8 cellular contexts compared by ENCODE assay signal in the genomic region with DNA sequence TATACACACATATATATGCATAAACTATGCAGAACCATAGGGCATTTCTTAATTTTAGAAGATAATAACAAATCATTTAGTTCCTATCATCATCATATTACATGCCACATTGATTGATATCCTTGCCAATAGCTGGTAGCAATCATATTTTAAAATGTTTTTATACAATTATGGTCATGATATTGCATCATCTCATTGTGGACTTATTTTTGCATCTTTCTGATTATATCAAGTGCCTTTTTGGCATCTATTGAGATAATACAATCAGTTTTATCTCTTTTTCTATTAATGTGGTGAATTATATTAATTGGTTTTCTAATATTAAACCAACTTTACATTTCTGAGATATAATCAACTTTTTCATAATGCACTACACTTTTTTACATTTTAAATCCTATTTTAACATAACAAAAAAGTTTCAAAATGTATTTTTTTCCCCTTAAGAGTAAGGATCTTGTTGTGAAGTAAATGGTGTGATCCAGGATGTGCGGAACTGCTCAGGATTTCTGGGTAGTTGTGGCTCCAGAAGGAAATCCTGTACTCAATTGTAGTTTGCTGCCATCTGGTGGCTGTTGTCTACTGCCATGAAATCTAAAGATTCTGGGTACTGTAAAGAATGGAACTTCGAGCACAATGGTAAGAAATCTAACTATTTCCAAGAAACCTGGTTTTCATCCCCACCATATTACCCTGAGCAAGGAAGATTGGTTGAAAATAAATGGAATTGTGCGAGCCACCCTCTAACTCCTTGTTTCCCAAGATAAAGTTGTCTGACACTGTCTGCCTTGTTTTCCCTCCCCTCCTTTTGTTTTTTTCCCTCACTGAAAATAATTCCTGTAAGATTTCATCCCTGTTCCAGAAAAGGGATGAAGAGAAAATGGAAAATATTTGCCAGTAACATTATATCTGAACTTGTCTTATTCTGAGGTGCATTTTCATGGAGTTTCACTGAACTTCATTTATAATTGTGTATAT. TPM values are rescaled to one million over a fixed set of nuclear protein-coding genes. Genes with fewer than 3 reads are reported as not detected.
DNase-seq lines count a peak whose midpoint lies in the region; ATAC-seq lines count a peak whose summit lies in the region.

No MANE protein-coding gene starts in this region.

- CTCF ChIA-PET in activated CD4-positive, alpha-beta memory T cell treated with anti-CD3 and anti-CD28 coated beads, Interleukin-2, amount 10 ng/mL, durations not matched to agents 7 days and 5 days (lab: Charles Lee): interaction anchor here (1.0 to 1.2 kb wide), 5 partner anchors 71 to 475 kb away, joined by 3 to 5 read pairs (median 4); no protein-coding TSS in a partner anchor

- no peaks in the 10 kb centered on the region for H3K4me1 ChIP-seq in trophoblast cell (ENCODE audit: control insufficient read depth in 1 of 2, insufficient read depth in 2 of 2, low read length in 2 of 2)

- no peak overlapping the region for H2AK5ac ChIP-seq in trophoblast cell (ENCODE audit: low read length)

- H3K23ac ChIP-seq in trophoblast cell (ENCODE audit: low read length): no peak overlapping the region

- H3K4me3 ChIP-seq in H7 (ENCODE audit: insufficient read depth, low read depth, low read length) (no peak overlapping the region), trophoblast cell (ENCODE audit: low read depth, low read length) (no peak overlapping the region)

- no peak overlapping the region for H4K8ac ChIP-seq in trophoblast cell (ENCODE audit: low read depth, low read length)

- POLR2A ChIA-PET in activated CD4-positive, alpha-beta memory T cell treated with anti-CD3 and anti-CD28 coated beads, Interleukin-2, amount 10 ng/mL, durations not matched to agents 7 days and 5 days (lab: Charles Lee): no interaction called here

- H3K9ac ChIP-seq in trophoblast cell (ENCODE audit: low read length): no peak overlapping the region

- no peak overlapping the region for H2AFZ ChIP-seq in trophoblast cell (ENCODE audit: insufficient read depth, low read length, poor library complexity)

- no peak for ATAC-seq in GM21515 (IDR thresholded peaks at IDR 0.05; ENCODE audit: unreplicated experiment)
- no peak for ATAC-seq in HG03135 (IDR thresholded peaks at IDR 0.05; ENCODE audit: unreplicated experiment)

- WGBS in trophoblast cell (ENCODE audit: extremely low coverage, insufficient coverage, insufficient read length): no CpG with 5 or more reads among the region's 3 CpGs

- no peaks in the 10 kb centered on the region for H3K36me3 ChIP-seq in H7 (replicated peaks; ENCODE audit: control insufficient read depth, insufficient read depth, low read length)
- no peaks in the 10 kb centered on the region for H3K36me3 ChIP-seq in trophoblast cell (ENCODE audit: control insufficient read depth in 1 of 2, insufficient read depth in 2 of 2, low read length in 2 of 2)

- no peaks in the 10 kb centered on the region for H3K79me1 ChIP-seq in trophoblast cell (ENCODE audit: low read length)

- DNase-seq in COLO668 (lab: John Stamatoyannopoulos, UW; ENCODE audit: unreplicated experiment): peak; percentile 16
- peak; percentile 21 for DNase-seq in H7
- DNase-seq in NCI-H2227 treated with DMSO at 0.1 percent for 48 hours (lab: John Stamatoyannopoulos, UW): peak; percentile 1
- DNase-seq in activated CD4-positive, alpha-beta memory T cell treated with anti-CD3 and anti-CD28 coated beads, Interleukin-2, amount 10 ng/mL, durations not matched to agents 7 days and 5 days: peak; percentile 35
- peak; percentile 7 for DNase-seq in fibroblast of peridontal ligament (ENCODE audit: extremely low read depth)
- DNase-seq in trophoblast cell: peak; percentile 72 to 91

- H3K4me1 Mint-ChIP-seq in activated CD4-positive, alpha-beta memory T cell treated with anti-CD3 and anti-CD28 coated beads, Interleukin-2, amount 10 ng/mL, durations not matched to agents 7 days and 5 days: no peaks in the 10 kb centered on the region

- H3K36me3 Mint-ChIP-seq in activated CD4-positive, alpha-beta memory T cell treated with anti-CD3 and anti-CD28 coated beads, Interleukin-2, amount 10 ng/mL, durations not matched to agents 7 days and 5 days (ENCODE audit: low read depth): no peaks in the 10 kb centered on the region

- no peak overlapping the region for H4K12ac ChIP-seq in trophoblast cell (ENCODE audit: low read depth, low read length)

- H3K27ac ChIP-seq in trophoblast cell (ENCODE audit: low read depth, low read length): no peak overlapping the region

- H3K4ac ChIP-seq in trophoblast cell (ENCODE audit: low read depth, low read length): no peak overlapping the region

- H2BK120ac ChIP-seq in trophoblast cell (ENCODE audit: insufficient read depth, low read length, poor library complexity): no peak overlapping the region

- peaks cover 10% of the 10 kb centered on the region for H3K27me3 Mint-ChIP-seq in activated CD4-positive, alpha-beta memory T cell treated with anti-CD3 and anti-CD28 coated beads, Interleukin-2, amount 10 ng/mL, durations not matched to agents 7 days and 5 days

- no peaks in the 10 kb centered on the region for H3K27me3 ChIP-seq in H7 (ENCODE audit: control insufficient read depth, insufficient read depth, low read length)
- H3K27me3 ChIP-seq in trophoblast cell (ENCODE audit: insufficient read depth, low read length): no peaks in the 10 kb centered on the region

- H3K18ac ChIP-seq in trophoblast cell (ENCODE audit: low read length): no peak overlapping the region

- no peak overlapping the region for H3K4me2 ChIP-seq in trophoblast cell (ENCODE audit: low read length)

- H3K14ac ChIP-seq in trophoblast cell (ENCODE audit: low read length): no peak overlapping the region

- no peaks in the 10 kb centered on the region for H3K79me2 ChIP-seq in trophoblast cell (ENCODE audit: control insufficient read depth, insufficient read depth, low read length, poor library complexity)

- no peaks in the 10 kb centered on the region for H3K9me3 Mint-ChIP-seq in activated CD4-positive, alpha-beta memory T cell treated with anti-CD3 and anti-CD28 coated beads, Interleukin-2, amount 10 ng/mL, durations not matched to agents 7 days and 5 days

- no peak overlapping the region for H3K27ac Mint-ChIP-seq in activated CD4-positive, alpha-beta memory T cell treated with anti-CD3 and anti-CD28 coated beads, Interleukin-2, amount 10 ng/mL, durations not matched to agents 7 days and 5 days

- no peaks in the 10 kb centered on the region for H3K9me3 ChIP-seq in trophoblast cell (ENCODE audit: insufficient read depth, low read depth, low read length)

- no peak overlapping the region for H2BK12ac ChIP-seq in trophoblast cell (ENCODE audit: low read length)

- no peak overlapping the region for H2BK5ac ChIP-seq in trophoblast cell (ENCODE audit: low read depth, low read length, poor library complexity)

- no peak overlapping the region for H4K91ac ChIP-seq in trophoblast cell (ENCODE audit: low read depth, low read length)

- no peak overlapping the region for H3K4me3 Mint-ChIP-seq in activated CD4-positive, alpha-beta memory T cell treated with anti-CD3 and anti-CD28 coated beads, Interleukin-2, amount 10 ng/mL, durations not matched to agents 7 days and 5 days

RNA-seq across cellular contexts. Expression of a gene that starts 17.0 kb away (rescaled TPM):
- total RNA-seq in H7 (2014; rRNA removed; shearing (Covaris generic)): not detected in 2 replicates
- total RNA-seq in activated CD4-positive, alpha-beta memory T cell treated with anti-CD3 and anti-CD28 coated beads, Interleukin-2, amount 10 ng/mL, durations not matched to agents 7 days and 5 days: not detected
- not detected in 2 replicates for polyA plus RNA-seq in trophoblast cell (2013)

Comparison
In these comparisons a context has a peak if more than half of its experiments do, and no peak if none do; other contexts are left out.
1. DNase-seq: peak in every context shown above with its lines; median percentile 82 in trophoblast cell; 35 in activated CD4-positive, alpha-beta memory T cell treated with anti-CD3 and anti-CD28 coated beads, Interleukin-2, amount 10 ng/mL, durations not matched to agents 7 days and 5 days; 21 in H7; 16 in COLO668; 7 in fibroblast of peridontal ligament; 1 in NCI-H2227 treated with DMSO at 0.1 percent for 48 hours.